ENCODE assay signal across 8 cellular contexts in genomic region chr2:70258532-70258875, GRCh38. TPM values are rescaled to one million over a fixed set of nuclear protein-coding genes. Genes with fewer than 3 reads are reported as not detected.
DNase-seq lines count a peak whose midpoint lies in the region; ATAC-seq and TF ChIP-seq lines count a peak whose summit lies in the region.

No MANE protein-coding gene starts in this region.

- H3K9me3 Mint-ChIP-seq in nephron progenitor cell = no peaks in the 10 kb centered on the region

- H3K4me3 ChIP-seq in GM06990 (replicated peaks; ENCODE audit: low read depth, low read length) = peak overlapping the region; percentile 79
- peak overlapping the region; percentile 80 for H3K4me3 ChIP-seq in fibroblast of the aortic adventitia (ENCODE audit: low read depth, low read length)

- peak overlapping the region; percentile 71 for H3K27ac Mint-ChIP-seq in nephron progenitor cell

- DNase-seq in GM06990 (ENCODE audit: extremely low read depth, insufficient read length) (no peak), fibroblast of the aortic adventitia (ENCODE audit: low read depth) (peak; percentile 52), nephron progenitor cell (peak; percentile 51), NCI-H1092 (lab: John Stamatoyannopoulos, UW) (no peak), NCI-H524 (lab: John Stamatoyannopoulos, UW) (no peak)

- H3K27me3 Mint-ChIP-seq in nephron progenitor cell (ENCODE audit: low read depth, poor library complexity) = peaks cover 3% of the 10 kb centered on the region

- H3K36me3 Mint-ChIP-seq in nephron progenitor cell (ENCODE audit: low read depth) = peaks cover 38% of the 10 kb centered on the region

- ATAC-seq in HG02973 (IDR thresholded peaks at IDR 0.05; ENCODE audit: unreplicated experiment) = peak; percentile 6
- no peak for ATAC-seq in HG03565 (IDR thresholded peaks at IDR 0.05; ENCODE audit: unreplicated experiment)

- no peaks in the 10 kb centered on the region for H3K27me3 ChIP-seq in GM06990 (replicated peaks; ENCODE audit: control insufficient read depth, insufficient read depth, low read length)

- TF ChIP-seq CTCF in GM06990 (IDR thresholded peaks at IDR 0.05; ENCODE audit: insufficient read depth, low read length, poor library complexity, severe bottlenecking) (no peak), VCaP (conservative IDR thresholded peaks at IDR 0.05) (no peak), fibroblast of the aortic adventitia (IDR thresholded peaks at IDR 0.05; ENCODE audit: insufficient read depth, low read length) (no peak), nephron progenitor cell (IDR thresholded peaks at IDR 0.05) (no peak)

- H3K36me3 ChIP-seq in GM06990 (ENCODE audit: control insufficient read depth, insufficient read depth, low read length) = no peaks in the 10 kb centered on the region; the same call in 1 of the 2 replicates

- H3K27ac ChIP-seq in VCaP = peak overlapping the region; percentile 78

- peaks cover 46% of the 10 kb centered on the region for H3K4me1 Mint-ChIP-seq in nephron progenitor cell

- H3K4me3 Mint-ChIP-seq in nephron progenitor cell = peak overlapping the region; percentile 90

RNA-seq across cellular contexts. Expression of gene PCYOX1, which starts 0.6 kb away (rescaled TPM):
- 75.5 and 130 TPM in 2 replicates for total RNA-seq in fibroblast of the aortic adventitia (ENCODE audit: low replicate concordance)

RNA-seq across cellular contexts. Expression of gene TIA1, which starts 10.1 kb away (rescaled TPM):
- total RNA-seq in fibroblast of the aortic adventitia (ENCODE audit: low replicate concordance) = 79.0 and 117 TPM in 2 replicates

RNA-seq across cellular contexts. Expression of gene SNRPG, which starts 35.0 kb away (rescaled TPM):
- 201 and 217 TPM in 2 replicates for total RNA-seq in fibroblast of the aortic adventitia (ENCODE audit: low replicate concordance)

RNA-seq across cellular contexts. Expression of gene FAM136A, which starts 43.4 kb away (rescaled TPM):
- total RNA-seq in fibroblast of the aortic adventitia (ENCODE audit: low replicate concordance) = 35.5 and 36.6 TPM in 2 replicates

Comparison
In these comparisons a context has a peak if more than half of its experiments do, and no peak if none do; other contexts are left out.
1. DNase-seq: peak in fibroblast of the aortic adventitia (single experiment) and nephron progenitor cell (single experiment); none in GM06990 (single experiment), NCI-H1092 (single experiment) and NCI-H524 (0 of 2).